In genomic region chr17:72407336-72408121, GRCh38 we compare ENCODE assay signal across 1 cellular context.
TF ChIP-seq lines count a peak whose summit lies in the region.

No MANE protein-coding gene starts in this region.

TF ChIP-seq in GM12878, 131 proteins besides CTCF, POLR2A, EP300 and RAD21 (continues in another document):
- TF ChIP-seq ZBTB4 (CRISPR knock-in tag; IDR thresholded peaks at IDR 0.05) = no peak
- no peak; the same call in 1 of the 2 replicates for TF ChIP-seq ZBTB40 (IDR thresholded peaks at IDR 0.05; ENCODE audit: borderline replicate concordance)
- peak; percentile 16; the same call in 1 of the 2 replicates for TF ChIP-seq RUNX3 (IDR thresholded peaks at IDR 0.05; ENCODE audit: low read length)
- TF ChIP-seq ETV6 (conservative IDR thresholded peaks at IDR 0.05 in 1 of 2, IDR thresholded peaks at IDR 0.05 in 1 of 2; ENCODE audit: borderline replicate concordance in 1 of 2, low read depth in 1 of 2) = no peak
- TF ChIP-seq TCF3 (IDR thresholded peaks at IDR 0.05; ENCODE audit: borderline replicate concordance, insufficient read depth, low read depth, low read length) = no peak
- TF ChIP-seq NR2C2 (IDR thresholded peaks at IDR 0.05; ENCODE audit: borderline replicate concordance, control insufficient read depth, insufficient read length, low read depth) = no peak
- no peak for TF ChIP-seq CEBPZ (IDR thresholded peaks at IDR 0.05; ENCODE audit: low read depth, low read length)
- peak; percentile 57; the same call in 1 of the 2 replicates for TF ChIP-seq TCF12 (IDR thresholded peaks at IDR 0.05; ENCODE audit: low read depth, low read length)
- TF ChIP-seq ESRRA (IDR thresholded peaks at IDR 0.05; ENCODE audit: low read length) = no peak
- TF ChIP-seq NR2C1 (IDR thresholded peaks at IDR 0.05) = no peak
- TF ChIP-seq ZZZ3 (IDR thresholded peaks at IDR 0.05; ENCODE audit: control insufficient read depth, insufficient read length, low read depth) = no peak
- no peak for TF ChIP-seq BCLAF1 (IDR thresholded peaks at IDR 0.05)
- TF ChIP-seq EED (IDR thresholded peaks at IDR 0.05; ENCODE audit: low read depth) = peak; percentile 51; the same call in 1 of the 2 replicates
- peak; percentile 87 to 93 for TF ChIP-seq IKZF2 (IDR thresholded peaks at IDR 0.05)
- TF ChIP-seq SMC3 (IDR thresholded peaks at IDR 0.05; ENCODE audit: borderline replicate concordance, low read length) = no peak
- peak; percentile 99 for TF ChIP-seq MEF2B (IDR thresholded peaks at IDR 0.05; ENCODE audit: partially characterized antibody, poor library complexity, severe bottlenecking)
- no peak for TF ChIP-seq JUND (IDR thresholded peaks at IDR 0.05; ENCODE audit: low read depth, low read length)
- TF ChIP-seq CBX5 (IDR thresholded peaks at IDR 0.05; ENCODE audit: low read depth) = no peak
- TF ChIP-seq RBBP5 (conservative IDR thresholded peaks at IDR 0.05) = no peak
- TF ChIP-seq BCL11A (IDR thresholded peaks at IDR 0.05; ENCODE audit: low read depth, low read length) = peak; percentile 96
- TF ChIP-seq POU2F2 (IDR thresholded peaks at IDR 0.05; ENCODE audit: borderline replicate concordance, low read depth, low read length) = peak; percentile 76; the same call in 1 of the 3 replicates
- peak; percentile 0; the same call in 1 of the 2 replicates for TF ChIP-seq TBL1XR1 (IDR thresholded peaks at IDR 0.05; ENCODE audit: low read depth, low read length)
- no peak for TF ChIP-seq IRF3 (IDR thresholded peaks at IDR 0.05)
- TF ChIP-seq SUZ12 (IDR thresholded peaks at IDR 0.05; ENCODE audit: unreplicated experiment) = no peak
- TF ChIP-seq GABPA (IDR thresholded peaks at IDR 0.05; ENCODE audit: low read depth) = no peak
- TF ChIP-seq ZNF274 (IDR thresholded peaks at IDR 0.05; ENCODE audit: insufficient read depth, insufficient read length) = no peak
- no peak for TF ChIP-seq SMAD1 (IDR thresholded peaks at IDR 0.05; ENCODE audit: low read depth, partially characterized antibody)
- no peak for TF ChIP-seq USF1 (IDR thresholded peaks at IDR 0.05; ENCODE audit: borderline replicate concordance, extremely low read length, insufficient read depth, low read depth, low read length)
- TF ChIP-seq EGR1 (IDR thresholded peaks at IDR 0.05; ENCODE audit: borderline replicate concordance in 1 of 2, low read depth in 2 of 2, low read length in 2 of 2) = no peak
- no peak for TF ChIP-seq ZNF622 (IDR thresholded peaks at IDR 0.05)
- TF ChIP-seq ZNF24 (IDR thresholded peaks at IDR 0.05) = no peak
- TF ChIP-seq ZNF592 (IDR thresholded peaks at IDR 0.05) = 0 out of 2 replicates have a peak, but pooled peaks have one; percentile 8
- no peak for TF ChIP-seq SP1 (IDR thresholded peaks at IDR 0.05; ENCODE audit: low read depth, low read length)
